Comparison of ENCODE assay signal across 2 cellular contexts in genomic region chr5:61303348-61303747, GRCh38.
TF ChIP-seq lines count a peak whose summit lies in the region.

No MANE protein-coding gene starts in this region.

TF ChIP-seq in SK-N-SH, 30 proteins besides CTCF, POLR2A, EP300 and RAD21 (continued from another document):
- TF ChIP-seq REST (IDR thresholded peaks at IDR 0.05; ENCODE audit: low read depth, low read length) (no peak), MEF2A (IDR thresholded peaks at IDR 0.05; ENCODE audit: borderline replicate concordance, low read depth) (no peak), ELF1 (IDR thresholded peaks at IDR 0.05) (no peak), NRF1 (IDR thresholded peaks at IDR 0.05; ENCODE audit: low read depth, low read length) (no peak), SMC3 (IDR thresholded peaks at IDR 0.05; ENCODE audit: low read depth, low read length) (no peak), IRF3 (IDR thresholded peaks at IDR 0.05; ENCODE audit: low read depth, low read length) (no peak), TAF1 (IDR thresholded peaks at IDR 0.05; ENCODE audit: borderline replicate concordance, low read depth, low read length) (no peak), GATA2 (CRISPR knock-in tag; IDR thresholded peaks at IDR 0.05) (no peak), JUND (IDR thresholded peaks at IDR 0.05) (no peak), ZBTB33 (IDR thresholded peaks at IDR 0.05; ENCODE audit: borderline replicate concordance, low read depth) (no peak), SIN3A (IDR thresholded peaks at IDR 0.05; ENCODE audit: borderline replicate concordance, low read depth, low read length) (no peak), USF2 (IDR thresholded peaks at IDR 0.05; ENCODE audit: borderline replicate concordance, low read depth, low read length) (no peak), TEAD4 (IDR thresholded peaks at IDR 0.05; ENCODE audit: borderline replicate concordance, insufficient read depth) (no peak), GABPA (IDR thresholded peaks at IDR 0.05; ENCODE audit: low read depth) (no peak), FOSL2 (IDR thresholded peaks at IDR 0.05; ENCODE audit: borderline replicate concordance, low read depth) (no peak), RCOR1 (IDR thresholded peaks at IDR 0.05; ENCODE audit: low read length) (no peak)
TF ChIP-seq in SK-N-SH: peak in this region for 0.

TF ChIP-seq in SK-N-SH treated with all-trans-retinoic acid at 6 μM for 48 hours, 23 proteins besides CTCF, POLR2A, EP300 and RAD21 (continued from another document):
- no peak for TF ChIP-seq TSHZ2 (CRISPR knock-in tag; IDR thresholded peaks at IDR 0.05)
- no peak for TF ChIP-seq ZNF70 (CRISPR knock-in tag; IDR thresholded peaks at IDR 0.05)
- TF ChIP-seq GLIS3 (CRISPR knock-in tag; IDR thresholded peaks at IDR 0.05) = no peak
- TF ChIP-seq BACH2 (CRISPR knock-in tag; IDR thresholded peaks at IDR 0.05; ENCODE audit: borderline replicate concordance) = no peak
- TF ChIP-seq ZNF8 (CRISPR knock-in tag; IDR thresholded peaks at IDR 0.05) = no peak
- no peak for TF ChIP-seq ARNTL (CRISPR knock-in tag; IDR thresholded peaks at IDR 0.05; ENCODE audit: borderline replicate concordance, low read depth)
- no peak for TF ChIP-seq ESRRG (CRISPR knock-in tag; IDR thresholded peaks at IDR 0.05)
- no peak for TF ChIP-seq RARB (CRISPR knock-in tag; IDR thresholded peaks at IDR 0.05)
- no peak for TF ChIP-seq ZFP3 (CRISPR knock-in tag; IDR thresholded peaks at IDR 0.05)
